Comparison of ENCODE assay signal across 26 cellular contexts in genomic region chr11:44876923-44877322, GRCh38.
DNase-seq lines count a peak whose midpoint lies in the region; FAIRE-seq and TF ChIP-seq lines count a peak whose summit lies in the region.
"Had no signal": no experiment of that assay in that cellular context is flagged by ENCODE, and none has a peak within 500 bp of the region (broad histone marks: within the 10 kb centered on the region; RNA-seq: fewer than 3 reads in every experiment).

No MANE protein-coding gene starts in this region.

- H3K4me3 ChIP-seq in mesendoderm (ENCODE audit: low read length) (no peak overlapping the region), neuronal stem cell (ENCODE audit: low read length in 2 of 2) (no peak overlapping the region), suprapubic skin (no peak overlapping the region)
- H3K4me3 ChIP-seq: BLaER1 treated with 17β-estradiol and CSF1 and Interleukin-3, amounts not matched to agents 10 nM and 100 nM; GM12878 had no signal

- H3K4me1 Mint-ChIP-seq in H9 (peaks cover 10 to 11% of the 10 kb centered on the region in 2 experiments), endothelial cell (ENCODE audit: unreplicated experiment) (peaks cover 22% of the 10 kb centered on the region)

- no peaks in the 10 kb centered on the region for H3K9me3 ChIP-seq in H9 (ENCODE audit: control insufficient read depth, low read depth, low read length)
- H3K9me3 ChIP-seq in neuronal stem cell (replicated peaks in 1 of 2; ENCODE audit: control insufficient read depth in 2 of 2, insufficient read depth in 1 of 2, low read depth in 1 of 2, low read length in 2 of 2): no peaks in the 10 kb centered on the region
- H3K9me3 ChIP-seq in suprapubic skin: no peaks in the 10 kb centered on the region
- H3K9me3 ChIP-seq: BLaER1 treated with 17β-estradiol and CSF1 and Interleukin-3, amounts not matched to agents 10 nM and 100 nM; Caco-2; SK-N-SH had no signal

- no peak overlapping the region for H3K4ac ChIP-seq in H9 (ENCODE audit: low read depth, low read length)
- no peak overlapping the region for H3K4ac ChIP-seq in mesendoderm (ENCODE audit: low read depth, low read length)
- peak overlapping the region; percentile 42 for H3K4ac ChIP-seq in neuronal stem cell (ENCODE audit: low read length)

- H3K23ac ChIP-seq in H9 (ENCODE audit: insufficient read length, low read depth, low read length) (no peak overlapping the region), mesendoderm (ENCODE audit: low read length) (no peak overlapping the region), neuronal stem cell (ENCODE audit: low read depth, low read length, poor library complexity) (no peak overlapping the region)

- H2BK5ac ChIP-seq in H9 (ENCODE audit: insufficient read length, low read length): no peak overlapping the region
- no peak overlapping the region for H2BK5ac ChIP-seq in mesendoderm (ENCODE audit: low read length)
- H2BK5ac ChIP-seq in neuronal stem cell (ENCODE audit: low read length): peak overlapping the region; percentile 96

- H4K91ac ChIP-seq in H9 (ENCODE audit: insufficient read length, low read depth, low read length): no peak overlapping the region
- peak overlapping the region; percentile 90 for H4K91ac ChIP-seq in neuronal stem cell (ENCODE audit: low read depth, low read length, poor library complexity)

- peaks cover 3% of the 10 kb centered on the region; the same call in 1 of the 2 replicates for H3K4me1 ChIP-seq in H9 (ENCODE audit: insufficient read depth, low read length)
- H3K4me1 ChIP-seq in mesendoderm (ENCODE audit: control insufficient read depth, low read depth, low read length): peaks cover 5% of the 10 kb centered on the region
- peaks cover 40 to 52% of the 10 kb centered on the region in 2 donors for H3K4me1 ChIP-seq in neuronal stem cell (ENCODE audit: control insufficient read depth in 2 of 2, insufficient read depth in 1 of 2, low read depth in 1 of 2, low read length in 2 of 2)
- H3K4me1 ChIP-seq in suprapubic skin: peaks cover 3% of the 10 kb centered on the region
- H3K4me1 ChIP-seq: Caco-2 had no signal

- H3K56ac ChIP-seq in H9 (ENCODE audit: insufficient read length, low read depth, low read length): no peak overlapping the region
- H3K56ac ChIP-seq in mesendoderm (ENCODE audit: low read length): peak overlapping the region; percentile 30

- no peak overlapping the region for H2BK15ac ChIP-seq in H9 (ENCODE audit: low read depth, low read length)
- H2BK15ac ChIP-seq in mesendoderm (replicated peaks; ENCODE audit: low read depth): no peak overlapping the region
- no peak overlapping the region for H2BK15ac ChIP-seq in neuronal stem cell (ENCODE audit: low read length)

- H2BK120ac ChIP-seq in H9 (ENCODE audit: low read depth, low read length, poor library complexity, severe bottlenecking): no peak overlapping the region
- H2BK120ac ChIP-seq in mesendoderm (ENCODE audit: low read depth, low read length): no peak overlapping the region
- peak overlapping the region; percentile 78 for H2BK120ac ChIP-seq in neuronal stem cell (ENCODE audit: low read depth, low read length)

- no peak overlapping the region for H4K8ac ChIP-seq in H9 (replicated peaks; ENCODE audit: insufficient read length, low read depth, low read length)
- no peak overlapping the region for H4K8ac ChIP-seq in mesendoderm (ENCODE audit: low read depth, low read length)
- H4K8ac ChIP-seq in neuronal stem cell (ENCODE audit: low read depth, low read length): no peak overlapping the region

- no peaks in the 10 kb centered on the region; the same call in 1 of the 2 replicates for H3K27me3 ChIP-seq in H9 (ENCODE audit: insufficient read depth, low read length)
- no peaks in the 10 kb centered on the region for H3K27me3 ChIP-seq in mesendoderm (ENCODE audit: insufficient read depth, low read length, poor library complexity)
- H3K27me3 ChIP-seq in neuronal stem cell (ENCODE audit: control insufficient read depth in 3 of 3, insufficient read depth in 3 of 3, low read depth in 1 of 3, low read length in 3 of 3): no peaks in the 10 kb centered on the region
- H3K27me3 ChIP-seq in suprapubic skin: no peaks in the 10 kb centered on the region

- H2AK5ac ChIP-seq in H9 (ENCODE audit: insufficient read length, low read length): no peak overlapping the region
- no peak overlapping the region for H2AK5ac ChIP-seq in mesendoderm (ENCODE audit: low read length)
- peak overlapping the region; percentile 91 for H2AK5ac ChIP-seq in neuronal stem cell (ENCODE audit: low read depth, low read length)

- H3K36me3 Mint-ChIP-seq in H9 (ENCODE audit: insufficient read depth in 1 of 3, low read depth in 3 of 3) (no peaks in the 10 kb centered on the region), endothelial cell (ENCODE audit: low read depth, unreplicated experiment) (peaks cover 3% of the 10 kb centered on the region)

- H2BK20ac ChIP-seq in H9 (ENCODE audit: low read depth, low read length, poor library complexity, severe bottlenecking): no peak overlapping the region

- no peaks in the 10 kb centered on the region for H3K36me3 ChIP-seq in mesendoderm (ENCODE audit: control insufficient read depth, insufficient read depth, low read length)
- H3K36me3 ChIP-seq in neuronal stem cell (replicated peaks in 1 of 2; ENCODE audit: control insufficient read depth in 2 of 2, insufficient read depth in 2 of 2, low read length in 2 of 2): peaks cover 0 to 18% of the 10 kb centered on the region in 2 donors
- no peaks in the 10 kb centered on the region for H3K36me3 ChIP-seq in suprapubic skin
- H3K36me3 ChIP-seq: BLaER1 treated with 17β-estradiol and CSF1 and Interleukin-3, amounts not matched to agents 10 nM and 100 nM had no signal

- H3K4me2 ChIP-seq in H9 (ENCODE audit: insufficient read depth, insufficient read length, low read length) (no peak overlapping the region), mesendoderm (ENCODE audit: low read length) (no peak overlapping the region), neuronal stem cell (ENCODE audit: insufficient read depth, low read length, poor library complexity, severe bottlenecking) (no peak overlapping the region)
- H3K4me2 ChIP-seq: SK-N-SH had no signal

- no peak for FAIRE-seq in H54 (lab: Jason Lieb, UNC)

- WGBS in H9 (ENCODE audit: extremely low coverage, insufficient read length, low lambda C conversion rate): no CpG with 5 or more reads among the region's 12 CpGs
- no CpG with 5 or more reads among the region's 12 CpGs for WGBS in mesendoderm (ENCODE audit: extremely low coverage, insufficient coverage, low lambda C conversion rate)
- WGBS in neuronal stem cell (ENCODE audit: extremely low coverage in 2 of 2, insufficient read length in 2 of 2, insufficient replicate concordance in 1 of 2), 2 donors: no CpG with 5 or more reads among the region's 12 CpGs
- WGBS in suprapubic skin: 75% methylated on average over 5 of the region's 12 CpGs

- peak overlapping the region in 1 of 2 experiments; percentile 60; a peak in 2 of 5 replicates for H3K4me3 Mint-ChIP-seq in H9
- no peak overlapping the region for H3K4me3 Mint-ChIP-seq in endothelial cell (ENCODE audit: unreplicated experiment)
- H3K4me3 Mint-ChIP-seq: CD4-positive, alpha-beta memory T cell had no signal

- H2AFZ ChIP-seq in H9 (ENCODE audit: low read length): no peak overlapping the region
- H2AFZ ChIP-seq in neuronal stem cell (ENCODE audit: low read length): no peak overlapping the region

- H3K18ac ChIP-seq in H9 (ENCODE audit: insufficient read length, low read depth, low read length): no peak overlapping the region
- peak overlapping the region; percentile 16 for H3K18ac ChIP-seq in mesendoderm (ENCODE audit: low read length)
- H3K18ac ChIP-seq in neuronal stem cell (ENCODE audit: low read length): peak overlapping the region; percentile 95

- H2BK12ac ChIP-seq in H9 (ENCODE audit: insufficient read length, low read depth, low read length): no peak overlapping the region
- H2BK12ac ChIP-seq in neuronal stem cell (ENCODE audit: low read length): peak overlapping the region; percentile 47

- H4K20me1 ChIP-seq in H9 (ENCODE audit: control insufficient read depth, insufficient read depth, insufficient read length): no peaks in the 10 kb centered on the region

- H3K14ac ChIP-seq in H9 (ENCODE audit: insufficient read depth, low read length): no peak overlapping the region; the same call in 1 of the 2 replicates
- no peak overlapping the region for H3K14ac ChIP-seq in neuronal stem cell (ENCODE audit: low read length)

- H4K5ac ChIP-seq in H9 (ENCODE audit: insufficient read length, low read depth, low read length) (no peak overlapping the region), mesendoderm (ENCODE audit: low read length) (no peak overlapping the region)

- H3K9me3 Mint-ChIP-seq in H9: no peaks in the 10 kb centered on the region
- no peaks in the 10 kb centered on the region for H3K9me3 Mint-ChIP-seq in endothelial cell (ENCODE audit: unreplicated experiment)
- H3K9me3 Mint-ChIP-seq: CD4-positive, alpha-beta memory T cell had no signal

- TF ChIP-seq POLR2A in H54 (IDR thresholded peaks at IDR 0.05; ENCODE audit: low read depth, low read length) (no peak), suprapubic skin (IDR thresholded peaks at IDR 0.05) (no peak)

- no peak overlapping the region for H3T11ph ChIP-seq in H9 (ENCODE audit: low read length)

- DNase-seq in H9: no peak
- no peak for DNase-seq in endothelial cell (ENCODE audit: low spot score)
- DNase-seq in mesendoderm: no peak
- DNase-seq in neuronal stem cell (ENCODE audit: low spot score): no peak
- no peak for DNase-seq in epidermal melanocyte (ENCODE audit: insufficient read length, low spot score)
- no peak for DNase-seq in H54 (ENCODE audit: insufficient read length, low spot score)
- no peak for DNase-seq in HK-2 (ENCODE audit: unreplicated experiment)
- DNase-seq in suprapubic skin (ENCODE audit: low spot score in 2 of 2): no peak
- DNase-seq: 8988T; Caco-2; CD4-positive, alpha-beta memory T cell; DMS 273 treated with DMSO at 0.1 percent for 48 hours; DND-41; KG1; NCI-H1092; NCI-H1436 treated with DMSO at 0.1 percent for 48 hours; NCI-H1930; NCI-H226; NCI-H510A treated with DMSO at 0.1 percent for 48 hours; NCI-H774; NK-92 treated with Interleukin-12 subunit alpha and Interleukin-12 subunit beta, amount 100 ng/mL, for 24 hours; SIG-M5; SK-N-SH had no signal

- H3K9ac ChIP-seq in H9 (ENCODE audit: extremely low read depth, insufficient read length, low read length) (no peak overlapping the region), mesendoderm (ENCODE audit: low read length) (no peak overlapping the region), neuronal stem cell (ENCODE audit: low read depth, low read length, poor library complexity) (no peak overlapping the region)
- H3K9ac ChIP-seq: BLaER1 treated with 17β-estradiol and CSF1 and Interleukin-3, amounts not matched to agents 10 nM and 100 nM; SK-N-SH had no signal

- H3K79me2 ChIP-seq in H9 (ENCODE audit: insufficient read depth, low read length): no peaks in the 10 kb centered on the region
- no peaks in the 10 kb centered on the region for H3K79me2 ChIP-seq in mesendoderm (ENCODE audit: control insufficient read depth, insufficient read depth, low read length)

- H3K27ac ChIP-seq in H9 (ENCODE audit: insufficient read length, low read depth, low read length) (no peak overlapping the region), mesendoderm (ENCODE audit: low read depth, low read length) (no peak overlapping the region), neuronal stem cell (replicated peaks; ENCODE audit: low read length) (peak overlapping the region; percentile 95), suprapubic skin (no peak overlapping the region)
- H3K27ac ChIP-seq: BLaER1 treated with 17β-estradiol and CSF1 and Interleukin-3, amounts not matched to agents 10 nM and 100 nM; HL-60 had no signal

- no peak for TF ChIP-seq EP300 in suprapubic skin (IDR thresholded peaks at IDR 0.05)

- H3K27me3 Mint-ChIP-seq in H9 (ENCODE audit: low read depth) (peaks cover 10% of the 10 kb centered on the region), endothelial cell (ENCODE audit: unreplicated experiment) (peaks cover 15% of the 10 kb centered on the region)
- H3K27me3 Mint-ChIP-seq: CD4-positive, alpha-beta memory T cell had no signal

- no peak for TF ChIP-seq CTCF in H9 (conservative IDR thresholded peaks at IDR 0.05)
- TF ChIP-seq CTCF in endothelial cell (IDR thresholded peaks at IDR 0.05; ENCODE audit: unreplicated experiment): no peak
- TF ChIP-seq CTCF in suprapubic skin (IDR thresholded peaks at IDR 0.05): no peak

- H3K27ac Mint-ChIP-seq in H9 (peak overlapping the region in 2 of 3 experiments; percentile 15 to 64; a peak in 2 of 7 replicates), endothelial cell (ENCODE audit: unreplicated experiment) (peak overlapping the region; percentile 42)

- H3K79me1 ChIP-seq in H9 (ENCODE audit: insufficient read depth, low read depth, low read length, poor library complexity, severe bottlenecking) (no peaks in the 10 kb centered on the region), mesendoderm (ENCODE audit: low read length) (no peaks in the 10 kb centered on the region), neuronal stem cell (ENCODE audit: low read depth, low read length) (peaks cover 10% of the 10 kb centered on the region)

- no peaks in the 10 kb centered on the region for H3K23me2 ChIP-seq in H9 (ENCODE audit: insufficient read length, low read depth, low read length, poor library complexity, severe bottlenecking)
